ENCODE assay signal across 1 cellular context in genomic region chr3:23886311-23886710, GRCh38.
TF ChIP-seq lines count a peak whose summit lies in the region.

No MANE protein-coding gene starts in this region.

TF ChIP-seq in GM23338, 12 proteins besides CTCF, POLR2A, EP300 and RAD21:
- no peak for TF ChIP-seq REST (IDR thresholded peaks at IDR 0.05; ENCODE audit: unreplicated experiment)
- TF ChIP-seq STAT1 (IDR thresholded peaks at IDR 0.05; ENCODE audit: unreplicated experiment): no peak
- TF ChIP-seq EZH2 (IDR thresholded peaks at IDR 0.05; ENCODE audit: low read depth, unreplicated experiment): no peak
- TF ChIP-seq EZH2phosphoT487 (IDR thresholded peaks at IDR 0.05; ENCODE audit: unreplicated experiment): no peak
- no peak for TF ChIP-seq NANOG (IDR thresholded peaks at IDR 0.05; ENCODE audit: borderline replicate concordance)
- TF ChIP-seq JUNB (IDR thresholded peaks at IDR 0.05; ENCODE audit: unreplicated experiment): no peak
- TF ChIP-seq POLR2AphosphoS5 (IDR thresholded peaks at IDR 0.05; ENCODE audit: low read depth): no peak
- TF ChIP-seq ZNF331 (CRISPR knock-in tag; IDR thresholded peaks at IDR 0.05; ENCODE audit: low read depth): no peak
- no peak for TF ChIP-seq ZNF114 (CRISPR knock-in tag; IDR thresholded peaks at IDR 0.05)
- no peak for TF ChIP-seq ETS1 (IDR thresholded peaks at IDR 0.05)
- TF ChIP-seq ZNF462 (CRISPR knock-in tag; IDR thresholded peaks at IDR 0.05): no peak
TF ChIP-seq in GM23338: peak in this region for 0.
